In genomic region chr19:29618871-29619270, GRCh38 we compare ENCODE assay signal across 25 cellular contexts.
"Had no signal": no experiment of that assay in that cellular context is flagged by ENCODE, and none has a peak within 500 bp of the region (broad histone marks: within the 10 kb centered on the region; RNA-seq: fewer than 3 reads in every experiment).

No MANE protein-coding gene starts in this region.

- H3K27ac ChIP-seq: esophagus squamous epithelium, heart right ventricle, prostate gland, right atrium auricular region, sigmoid colon, thoracic aorta, tibial nerve, upper lobe of left lung had no signal

- H3K4me1 ChIP-seq: prostate gland, right atrium auricular region, sigmoid colon, tibial nerve, upper lobe of left lung had no signal

- DNase-seq: cortex of kidney; effector memory CD8-positive, alpha-beta T cell; erythroblast; esophagus squamous epithelium; foreskin melanocyte; glutamatergic neuron; heart right ventricle; hippocampal formation; kidney glomerular epithelial cell; left colon; left ventricle myocardium superior; mesendoderm; midbrain; naive thymus-derived CD4-positive, alpha-beta T cell; nucleus accumbens; sigmoid colon; stimulated activated CD4-positive, alpha-beta T cell treated with anti-CD3 and anti-CD28 coated beads, Interleukin-4, amount 100 ng/mL, for 4 hours; stimulated activated naive B cell treated with anti-CD40 and anti-IgM and Interleukin-4, amounts not matched to agents 10 μg/mL and 1 μg/mL and 100 μg/mL, for 72 hours; upper lobe of left lung had no signal

- H3K27me3 ChIP-seq: heart right ventricle, right atrium auricular region, tibial nerve, upper lobe of left lung had no signal

- FAIRE-seq: islet of Langerhans, urothelium cell line had no signal

- H3K9me3 ChIP-seq: esophagus squamous epithelium, heart right ventricle, prostate gland, right atrium auricular region, sigmoid colon, thoracic aorta, tibial nerve, upper lobe of left lung had no signal

- H3K4me3 ChIP-seq: esophagus squamous epithelium, heart right ventricle, prostate gland, right atrium auricular region, sigmoid colon, thoracic aorta, tibial nerve, upper lobe of left lung had no signal

- ATAC-seq: effector memory CD8-positive, alpha-beta T cell; heart right ventricle; left colon; left ventricle myocardium superior; naive thymus-derived CD4-positive, alpha-beta T cell; stimulated activated naive B cell treated with anti-CD40 and anti-IgM and Interleukin-4, amounts not matched to agents 10 μg/mL and 1 μg/mL and 100 μg/mL, for 72 hours had no signal
